Comparison of ENCODE assay signal across 1 cellular context in genomic region chr10:100370976-100371706, GRCh38.
A peak's percentile ranks its signal among the peaks of the same experiment; 100 is the strongest.
TF ChIP-seq lines count a peak whose summit lies in the region.

No MANE protein-coding gene starts in this region.

TF ChIP-seq in HepG2, 621 proteins besides CTCF, POLR2A, EP300 and RAD21 (continued from another document and continues in another):
- TF ChIP-seq, protein P1, sequence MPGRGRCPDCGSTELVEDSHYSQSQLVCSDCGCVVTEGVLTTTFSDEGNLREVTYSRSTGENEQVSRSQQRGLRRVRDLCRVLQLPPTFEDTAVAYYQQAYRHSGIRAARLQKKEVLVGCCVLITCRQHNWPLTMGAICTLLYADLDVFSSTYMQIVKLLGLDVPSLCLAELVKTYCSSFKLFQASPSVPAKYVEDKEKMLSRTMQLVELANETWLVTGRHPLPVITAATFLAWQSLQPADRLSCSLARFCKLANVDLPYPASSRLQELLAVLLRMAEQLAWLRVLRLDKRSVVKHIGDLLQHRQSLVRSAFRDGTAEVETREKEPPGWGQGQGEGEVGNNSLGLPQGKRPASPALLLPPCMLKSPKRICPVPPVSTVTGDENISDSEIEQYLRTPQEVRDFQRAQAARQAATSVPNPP (CRISPR knock-in tag; IDR thresholded peaks at IDR 0.05): no peak
- TF ChIP-seq ZEB1 (IDR thresholded peaks at IDR 0.05; ENCODE audit: insufficient replicate concordance, low read depth): no peak
- peak; percentile 65; the same call in 1 of the 2 replicates for TF ChIP-seq ZNF264 (CRISPR knock-in tag; IDR thresholded peaks at IDR 0.05)
- peak; percentile 40 for TF ChIP-seq TBL1XR1 (IDR thresholded peaks at IDR 0.05; ENCODE audit: borderline replicate concordance, low read length, partially characterized antibody)
- TF ChIP-seq HOXA7 (CRISPR knock-in tag; IDR thresholded peaks at IDR 0.05): no peak
- TF ChIP-seq ZNF274 (CRISPR knock-in tag; IDR thresholded peaks at IDR 0.05): 0 out of 2 replicates have a peak, but pooled peaks have one; percentile 34
- peak; percentile 29; the same call in 1 of the 2 replicates for TF ChIP-seq NFYC (CRISPR knock-in tag; IDR thresholded peaks at IDR 0.05)
- TF ChIP-seq ZNF816 (CRISPR knock-in tag; IDR thresholded peaks at IDR 0.05; ENCODE audit: borderline replicate concordance): no peak
- TF ChIP-seq CBX2 (IDR thresholded peaks at IDR 0.05; ENCODE audit: low read depth, low read length): no peak
- TF ChIP-seq CBX2 (CRISPR knock-in tag; IDR thresholded peaks at IDR 0.05; ENCODE audit: low read depth): no peak
- TF ChIP-seq ZNF441 (CRISPR knock-in tag; IDR thresholded peaks at IDR 0.05; ENCODE audit: borderline replicate concordance): no peak
- TF ChIP-seq TARDBP (CRISPR knock-in tag; IDR thresholded peaks at IDR 0.05): peak; percentile 57; the same call in 1 of the 2 replicates
- no peak for TF ChIP-seq ZNF431 (CRISPR knock-in tag; IDR thresholded peaks at IDR 0.05; ENCODE audit: borderline replicate concordance, low read depth)
- TF ChIP-seq ZFP36L1 (CRISPR knock-in tag; IDR thresholded peaks at IDR 0.05): no peak
- TF ChIP-seq FOXA3 (CRISPR knock-in tag; IDR thresholded peaks at IDR 0.05): peak; percentile 64
- TF ChIP-seq, protein P2, sequence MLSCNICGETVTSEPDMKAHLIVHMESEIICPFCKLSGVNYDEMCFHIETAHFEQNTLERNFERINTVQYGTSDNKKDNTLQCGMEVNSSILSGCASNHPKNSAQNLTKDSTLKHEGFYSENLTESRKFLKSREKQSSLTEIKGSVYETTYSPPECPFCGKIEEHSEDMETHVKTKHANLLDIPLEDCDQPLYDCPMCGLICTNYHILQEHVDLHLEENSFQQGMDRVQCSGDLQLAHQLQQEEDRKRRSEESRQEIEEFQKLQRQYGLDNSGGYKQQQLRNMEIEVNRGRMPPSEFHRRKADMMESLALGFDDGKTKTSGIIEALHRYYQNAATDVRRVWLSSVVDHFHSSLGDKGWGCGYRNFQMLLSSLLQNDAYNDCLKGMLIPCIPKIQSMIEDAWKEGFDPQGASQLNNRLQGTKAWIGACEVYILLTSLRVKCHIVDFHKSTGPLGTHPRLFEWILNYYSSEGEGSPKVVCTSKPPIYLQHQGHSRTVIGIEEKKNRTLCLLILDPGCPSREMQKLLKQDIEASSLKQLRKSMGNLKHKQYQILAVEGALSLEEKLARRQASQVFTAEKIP (CRISPR knock-in tag; IDR thresholded peaks at IDR 0.05; ENCODE audit: borderline replicate concordance): no peak
- TF ChIP-seq CCDC6 (CRISPR knock-in tag; IDR thresholded peaks at IDR 0.05): peak; percentile 73; the same call in 1 of the 2 replicates
- peak; percentile 82; the same call in 1 of the 2 replicates for TF ChIP-seq ZNF616 (CRISPR knock-in tag; IDR thresholded peaks at IDR 0.05; ENCODE audit: low read depth)
- no peak for TF ChIP-seq GLI4 (CRISPR knock-in tag; IDR thresholded peaks at IDR 0.05; ENCODE audit: borderline replicate concordance)
- TF ChIP-seq ZNF776 (CRISPR knock-in tag; IDR thresholded peaks at IDR 0.05): 0 out of 2 replicates have a peak, but pooled peaks have one; percentile 7
- peak; percentile 79 for TF ChIP-seq POLR2G (IDR thresholded peaks at IDR 0.05; ENCODE audit: low read depth, low read length)
- TF ChIP-seq BRCA1 (CRISPR knock-in tag; IDR thresholded peaks at IDR 0.05): 0 out of 2 replicates have a peak, but pooled peaks have one; percentile 68
- TF ChIP-seq ZNF766 (CRISPR knock-in tag; IDR thresholded peaks at IDR 0.05; ENCODE audit: borderline replicate concordance): 0 out of 2 replicates have a peak, but pooled peaks have one; percentile 47
- TF ChIP-seq PRDM15 (CRISPR knock-in tag; IDR thresholded peaks at IDR 0.05): no peak
- peak; percentile 69; the same call in 1 of the 2 replicates for TF ChIP-seq YEATS4 (CRISPR knock-in tag; IDR thresholded peaks at IDR 0.05; ENCODE audit: borderline replicate concordance)
- TF ChIP-seq, protein P3, sequence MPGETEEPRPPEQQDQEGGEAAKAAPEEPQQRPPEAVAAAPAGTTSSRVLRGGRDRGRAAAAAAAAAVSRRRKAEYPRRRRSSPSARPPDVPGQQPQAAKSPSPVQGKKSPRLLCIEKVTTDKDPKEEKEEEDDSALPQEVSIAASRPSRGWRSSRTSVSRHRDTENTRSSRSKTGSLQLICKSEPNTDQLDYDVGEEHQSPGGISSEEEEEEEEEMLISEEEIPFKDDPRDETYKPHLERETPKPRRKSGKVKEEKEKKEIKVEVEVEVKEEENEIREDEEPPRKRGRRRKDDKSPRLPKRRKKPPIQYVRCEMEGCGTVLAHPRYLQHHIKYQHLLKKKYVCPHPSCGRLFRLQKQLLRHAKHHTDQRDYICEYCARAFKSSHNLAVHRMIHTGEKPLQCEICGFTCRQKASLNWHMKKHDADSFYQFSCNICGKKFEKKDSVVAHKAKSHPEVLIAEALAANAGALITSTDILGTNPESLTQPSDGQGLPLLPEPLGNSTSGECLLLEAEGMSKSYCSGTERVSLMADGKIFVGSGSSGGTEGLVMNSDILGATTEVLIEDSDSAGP (CRISPR knock-in tag; IDR thresholded peaks at IDR 0.05; ENCODE audit: borderline replicate concordance): peak; percentile 79
- peak; percentile 37; the same call in 1 of the 2 replicates for TF ChIP-seq ZSCAN9 (CRISPR knock-in tag; IDR thresholded peaks at IDR 0.05; ENCODE audit: borderline replicate concordance)
- peak; percentile 90 for TF ChIP-seq MED1 (CRISPR knock-in tag; IDR thresholded peaks at IDR 0.05)
- no peak for TF ChIP-seq ARNT2 (CRISPR knock-in tag; IDR thresholded peaks at IDR 0.05; ENCODE audit: low read depth)
- TF ChIP-seq ASH2L (IDR thresholded peaks at IDR 0.05; ENCODE audit: insufficient read length, low read depth, low read length): peak; percentile 85
- 0 out of 2 replicates have a peak, but pooled peaks have one; percentile 42 for TF ChIP-seq NRL (CRISPR knock-in tag; IDR thresholded peaks at IDR 0.05; ENCODE audit: borderline replicate concordance)
- 0 out of 2 replicates have a peak, but pooled peaks have one; percentile 49 for TF ChIP-seq ZSCAN31 (CRISPR knock-in tag; IDR thresholded peaks at IDR 0.05; ENCODE audit: low read depth)
- no peak for TF ChIP-seq MBD4 (IDR thresholded peaks at IDR 0.05; ENCODE audit: borderline replicate concordance, low read length)
- no peak for TF ChIP-seq HNRNPK (IDR thresholded peaks at IDR 0.05; ENCODE audit: low read depth, low read length, poor library complexity, severe bottlenecking)
- TF ChIP-seq MXD4 (CRISPR knock-in tag; IDR thresholded peaks at IDR 0.05): peak; percentile 41; the same call in 1 of the 2 replicates
- TF ChIP-seq HOXA9 (CRISPR knock-in tag; IDR thresholded peaks at IDR 0.05; ENCODE audit: borderline replicate concordance): no peak
- no peak for TF ChIP-seq ZFP82 (CRISPR knock-in tag; IDR thresholded peaks at IDR 0.05; ENCODE audit: borderline replicate concordance)
- TF ChIP-seq KAT8 (CRISPR knock-in tag; IDR thresholded peaks at IDR 0.05): 0 out of 2 replicates have a peak, but pooled peaks have one; percentile 21
- peak; percentile 90 for TF ChIP-seq SP5 (CRISPR knock-in tag; IDR thresholded peaks at IDR 0.05; ENCODE audit: borderline replicate concordance, low read depth)
- peak; percentile 56; the same call in 1 of the 2 replicates for TF ChIP-seq ZNF691 (CRISPR knock-in tag; IDR thresholded peaks at IDR 0.05; ENCODE audit: borderline replicate concordance, low read depth)
- TF ChIP-seq, protein P4, sequence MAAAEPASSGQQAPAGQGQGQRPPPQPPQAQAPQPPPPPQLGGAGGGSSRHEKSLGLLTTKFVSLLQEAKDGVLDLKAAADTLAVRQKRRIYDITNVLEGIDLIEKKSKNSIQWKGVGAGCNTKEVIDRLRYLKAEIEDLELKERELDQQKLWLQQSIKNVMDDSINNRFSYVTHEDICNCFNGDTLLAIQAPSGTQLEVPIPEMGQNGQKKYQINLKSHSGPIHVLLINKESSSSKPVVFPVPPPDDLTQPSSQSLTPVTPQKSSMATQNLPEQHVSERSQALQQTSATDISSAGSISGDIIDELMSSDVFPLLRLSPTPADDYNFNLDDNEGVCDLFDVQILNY (CRISPR knock-in tag; conservative IDR thresholded peaks at IDR 0.05): no peak
- TF ChIP-seq, protein P5, sequence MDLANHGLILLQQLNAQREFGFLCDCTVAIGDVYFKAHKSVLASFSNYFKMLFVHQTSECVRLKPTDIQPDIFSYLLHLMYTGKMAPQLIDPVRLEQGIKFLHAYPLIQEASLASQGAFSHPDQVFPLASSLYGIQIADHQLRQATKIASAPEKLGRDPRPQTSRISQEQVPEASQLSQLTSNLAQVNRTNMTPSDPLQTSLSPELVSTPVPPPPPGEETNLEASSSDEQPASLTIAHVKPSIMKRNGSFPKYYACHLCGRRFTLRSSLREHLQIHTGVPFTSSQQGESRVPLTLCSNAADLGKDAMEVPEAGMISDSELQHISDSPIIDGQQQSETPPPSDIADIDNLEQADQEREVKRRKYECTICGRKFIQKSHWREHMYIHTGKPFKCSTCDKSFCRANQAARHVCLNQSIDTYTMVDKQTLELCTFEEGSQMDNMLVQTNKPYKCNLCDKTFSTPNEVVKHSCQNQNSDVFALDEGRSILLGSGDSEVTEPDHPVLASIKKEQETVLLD (CRISPR knock-in tag; IDR thresholded peaks at IDR 0.05; ENCODE audit: low read depth): peak; percentile 24; the same call in 1 of the 2 replicates
- 0 out of 2 replicates have a peak, but pooled peaks have one; percentile 4 for TF ChIP-seq STAG1 (CRISPR knock-in tag; IDR thresholded peaks at IDR 0.05)
- peak; percentile 74 for TF ChIP-seq KDM2A (CRISPR knock-in tag; IDR thresholded peaks at IDR 0.05; ENCODE audit: borderline replicate concordance, low read depth)
- TF ChIP-seq SMAD1 (CRISPR knock-in tag; IDR thresholded peaks at IDR 0.05; ENCODE audit: borderline replicate concordance, low read depth): no peak
- no peak for TF ChIP-seq CEBPB (IDR thresholded peaks at IDR 0.05; ENCODE audit: borderline replicate concordance, low read depth, low read length)
- no peak; the same call in 1 of the 2 replicates for TF ChIP-seq RFXAP (CRISPR knock-in tag; IDR thresholded peaks at IDR 0.05; ENCODE audit: borderline replicate concordance)
- TF ChIP-seq PHB2 (IDR thresholded peaks at IDR 0.05; ENCODE audit: partially characterized antibody): no peak
- no peak for TF ChIP-seq RBAK (CRISPR knock-in tag; IDR thresholded peaks at IDR 0.05)
- no peak for TF ChIP-seq ZNF30 (CRISPR knock-in tag; IDR thresholded peaks at IDR 0.05)
- peak; percentile 39; the same call in 1 of the 2 replicates for TF ChIP-seq SIN3A (IDR thresholded peaks at IDR 0.05; ENCODE audit: borderline replicate concordance, low read depth, low read length)
- peak; percentile 79 for TF ChIP-seq FOXO1 (CRISPR knock-in tag; IDR thresholded peaks at IDR 0.05)
- TF ChIP-seq ZNF552 (CRISPR knock-in tag; IDR thresholded peaks at IDR 0.05; ENCODE audit: borderline replicate concordance): no peak
- peak; percentile 67; the same call in 1 of the 2 replicates for TF ChIP-seq KLF9 (CRISPR knock-in tag; IDR thresholded peaks at IDR 0.05; ENCODE audit: low read depth)
- 0 out of 2 replicates have a peak, but pooled peaks have one; percentile 40 for TF ChIP-seq ZNF792 (CRISPR knock-in tag; IDR thresholded peaks at IDR 0.05)
- TF ChIP-seq, protein P6, sequence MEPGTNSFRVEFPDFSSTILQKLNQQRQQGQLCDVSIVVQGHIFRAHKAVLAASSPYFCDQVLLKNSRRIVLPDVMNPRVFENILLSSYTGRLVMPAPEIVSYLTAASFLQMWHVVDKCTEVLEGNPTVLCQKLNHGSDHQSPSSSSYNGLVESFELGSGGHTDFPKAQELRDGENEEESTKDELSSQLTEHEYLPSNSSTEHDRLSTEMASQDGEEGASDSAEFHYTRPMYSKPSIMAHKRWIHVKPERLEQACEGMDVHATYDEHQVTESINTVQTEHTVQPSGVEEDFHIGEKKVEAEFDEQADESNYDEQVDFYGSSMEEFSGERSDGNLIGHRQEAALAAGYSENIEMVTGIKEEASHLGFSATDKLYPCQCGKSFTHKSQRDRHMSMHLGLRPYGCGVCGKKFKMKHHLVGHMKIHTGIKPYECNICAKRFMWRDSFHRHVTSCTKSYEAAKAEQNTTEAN (CRISPR knock-in tag; conservative IDR thresholded peaks at IDR 0.05): 0 out of 2 replicates have a peak, but pooled peaks have one; percentile 38
- TF ChIP-seq RBM39 (IDR thresholded peaks at IDR 0.05; ENCODE audit: low read depth, low read length, poor library complexity, severe bottlenecking): peak; percentile 57
- TF ChIP-seq, protein P7, sequence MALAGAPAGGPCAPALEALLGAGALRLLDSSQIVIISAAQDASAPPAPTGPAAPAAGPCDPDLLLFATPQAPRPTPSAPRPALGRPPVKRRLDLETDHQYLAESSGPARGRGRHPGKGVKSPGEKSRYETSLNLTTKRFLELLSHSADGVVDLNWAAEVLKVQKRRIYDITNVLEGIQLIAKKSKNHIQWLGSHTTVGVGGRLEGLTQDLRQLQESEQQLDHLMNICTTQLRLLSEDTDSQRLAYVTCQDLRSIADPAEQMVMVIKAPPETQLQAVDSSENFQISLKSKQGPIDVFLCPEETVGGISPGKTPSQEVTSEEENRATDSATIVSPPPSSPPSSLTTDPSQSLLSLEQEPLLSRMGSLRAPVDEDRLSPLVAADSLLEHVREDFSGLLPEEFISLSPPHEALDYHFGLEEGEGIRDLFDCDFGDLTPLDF (CRISPR knock-in tag; IDR thresholded peaks at IDR 0.05): 0 out of 2 replicates have a peak, but pooled peaks have one; percentile 45
